In the genomic region with DNA sequence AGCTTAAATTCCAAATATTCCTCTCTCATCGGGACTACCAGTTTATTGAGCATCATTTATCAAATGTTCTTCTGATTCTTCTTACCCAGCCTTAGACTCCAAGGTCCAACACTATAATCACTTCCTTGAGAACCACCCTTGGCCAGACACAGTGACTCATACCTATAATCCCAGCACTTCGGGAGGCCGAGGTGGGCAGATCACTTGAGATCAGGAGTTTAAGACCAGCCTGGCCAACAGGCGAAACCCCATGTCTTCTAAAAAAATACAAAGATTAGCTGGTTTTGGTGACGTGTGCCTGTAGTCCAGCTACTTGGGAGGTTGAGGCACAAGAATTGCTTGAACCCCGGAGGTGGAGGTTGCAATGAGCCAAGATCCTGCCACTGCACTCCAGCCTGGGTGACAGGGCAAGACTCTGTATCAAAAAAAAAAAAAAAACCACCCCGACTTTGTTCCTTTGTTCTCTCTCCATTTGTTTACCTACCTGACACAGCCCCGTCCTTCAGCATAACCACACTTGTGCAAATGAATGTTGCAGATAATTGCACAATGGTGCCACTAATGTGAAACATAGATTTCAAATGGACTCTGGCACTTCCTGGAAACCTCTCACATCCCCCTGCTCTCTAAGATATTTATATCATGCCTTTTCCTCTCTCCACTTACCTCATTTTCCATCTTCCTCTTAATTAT, we compare ENCODE assay signal across 10 cellular contexts. TPM values are rescaled to one million over a fixed set of nuclear protein-coding genes. Genes with fewer than 3 reads are reported as not detected.
DNase-seq lines count a peak whose midpoint lies in the region; ATAC-seq, FAIRE-seq and TF ChIP-seq lines count a peak whose summit lies in the region.
"Had no signal": no experiment of that assay in that cellular context is flagged by ENCODE, and none has a peak within 500 bp of the region (broad histone marks: within the 10 kb centered on the region; RNA-seq: fewer than 3 reads in every experiment).

No MANE protein-coding gene starts in this region.

- peak overlapping the region in 2 of 4 donors; percentile 36 to 73 for H3K27ac ChIP-seq in pancreas

- FAIRE-seq in pancreas (lab: Jason Lieb, UNC), result no peak
- FAIRE-seq: A204.1 had no signal

- no peaks in the 10 kb centered on the region for H3K27me3 Mint-ChIP-seq in activated naive CD8-positive, alpha-beta T cell treated with anti-CD3 and anti-CD28 coated beads for 36 hours

- WGBS in pancreas, 2 donors, result 37% methylated on average over 8 of the region's 8 CpGs

- intact Hi-C loops in pancreas (cut with DNase I), result no loop called here

- H3K4me1 Mint-ChIP-seq in activated naive CD8-positive, alpha-beta T cell treated with anti-CD3 and anti-CD28 coated beads for 36 hours, result peaks cover 16% of the 10 kb centered on the region

- no peaks in the 10 kb centered on the region for H3K36me3 ChIP-seq in pancreas

- H3K4me1 ChIP-seq in pancreas, result peaks cover 0 to 13% (median 11%) of the 10 kb centered on the region in 3 donors

- no peak for TF ChIP-seq CTCF in pancreas (IDR thresholded peaks at IDR 0.05)

- no peak overlapping the region for H3K4me3 ChIP-seq in pancreas

- H3K9me3 ChIP-seq in pancreas, result no peaks in the 10 kb centered on the region

- peak overlapping the region; percentile 14 for H3K27ac Mint-ChIP-seq in activated naive CD8-positive, alpha-beta T cell treated with anti-CD3 and anti-CD28 coated beads for 36 hours

- H3K4me3 Mint-ChIP-seq in activated naive CD8-positive, alpha-beta T cell treated with anti-CD3 and anti-CD28 coated beads for 36 hours, result no peak overlapping the region

- DNase-seq in SIG-M5 treated with dmso at 0.1 percent for 504 hours (lab: John Stamatoyannopoulos, UW; ENCODE audit: unreplicated experiment) (peak; percentile 53), SIG-M5 (lab: John Stamatoyannopoulos, UW) (no peak), NCI-H2029 (lab: John Stamatoyannopoulos, UW) (peak; percentile 38), pancreas (peak in 3 of 6 donors; percentile 34 to 54 (median 39)), T-helper 9 cell (no peak)
- no peak for DNase-seq in activated naive CD8-positive, alpha-beta T cell treated with anti-CD3 and anti-CD28 coated beads for 36 hours
- DNase-seq: NCI-H1436 had no signal

- peaks cover 9% of the 10 kb centered on the region for H3K36me3 Mint-ChIP-seq in activated naive CD8-positive, alpha-beta T cell treated with anti-CD3 and anti-CD28 coated beads for 36 hours

- H3K27me3 ChIP-seq in pancreas, result no peaks in the 10 kb centered on the region

- peaks cover 11% of the 10 kb centered on the region for H3K9me3 Mint-ChIP-seq in activated naive CD8-positive, alpha-beta T cell treated with anti-CD3 and anti-CD28 coated beads for 36 hours

- peak; percentile 83 to 93 (median 92) for ATAC-seq in pancreas
- no peak for ATAC-seq in GM21390 (IDR thresholded peaks at IDR 0.05; ENCODE audit: unreplicated experiment)
- no peak for ATAC-seq in GM21423 (IDR thresholded peaks at IDR 0.05; ENCODE audit: unreplicated experiment)

RNA-seq across cellular contexts. Expression of a gene that starts 38.9 kb away (rescaled TPM):
- 10 to 100 TPM; 56.1 to 61.5 TPM for total RNA-seq in activated naive CD8-positive, alpha-beta T cell treated with anti-CD3 and anti-CD28 coated beads for 36 hours
- 10 to 100 TPM in 5 of 6 donors, 1 to 10 TPM in 1; 9.9 to 23.0 (median 13.7) TPM for total RNA-seq in pancreas
- 1 to 10 TPM; 5.1 to 8.2 TPM for polyA plus RNA-seq in pancreas

Comparison
In these comparisons a context has a peak if more than half of its experiments do, and no peak if none do; other contexts are left out.
1. DNase-seq: peak in SIG-M5 treated with dmso at 0.1 percent for 504 hours (single experiment) and NCI-H2029 (single experiment); none in SIG-M5 (single experiment), activated naive CD8-positive, alpha-beta T cell treated with anti-CD3 and anti-CD28 coated beads for 36 hours (single experiment) and T-helper 9 cell (single experiment).
2. ATAC-seq: peak in pancreas (4 of 4); none in GM21390 (single experiment) and GM21423 (single experiment).